Comparison of ENCODE assay signal across 9 cellular contexts in the genomic region with DNA sequence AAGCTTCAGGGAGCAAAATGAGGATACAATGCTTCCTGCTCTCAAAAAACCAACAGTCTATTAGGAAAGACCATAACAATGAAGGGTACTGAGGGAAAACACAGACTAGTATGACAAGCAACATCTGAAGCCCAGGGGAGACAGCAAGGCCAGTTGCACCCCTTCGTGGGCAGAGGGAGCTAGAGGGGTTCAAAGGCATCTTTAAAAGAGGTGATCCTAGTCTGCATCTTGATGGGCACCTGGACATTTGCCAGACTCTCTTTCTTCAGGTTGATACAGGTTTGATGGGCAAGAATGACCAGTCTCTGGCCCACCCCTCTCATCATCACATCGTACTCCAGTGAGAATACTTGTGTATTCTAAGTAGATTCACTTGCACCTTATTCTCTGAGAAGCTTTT.
DNase-seq lines count a peak whose midpoint lies in the region; ATAC-seq, FAIRE-seq and TF ChIP-seq lines count a peak whose summit lies in the region.
"Had no signal": no experiment of that assay in that cellular context is flagged by ENCODE, and none has a peak within 500 bp of the region (broad histone marks: within the 10 kb centered on the region; RNA-seq: fewer than 3 reads in every experiment).

No MANE protein-coding gene starts in this region.

- H4K20me1 ChIP-seq in GM23248 (ENCODE audit: insufficient read depth): no peaks in the 10 kb centered on the region
- no peaks in the 10 kb centered on the region for H4K20me1 ChIP-seq in SU-DHL-6 (ENCODE audit: low read depth, low read length)
- no peaks in the 10 kb centered on the region for H4K20me1 ChIP-seq in keratinocyte (ENCODE audit: control insufficient read depth, extremely low read depth, insufficient read depth, low read length)

- H3K9ac ChIP-seq in GM23248: no peak overlapping the region
- H3K9ac ChIP-seq in SU-DHL-6 (ENCODE audit: low read length): 0 out of 2 replicates have a peak overlapping the region, but pooled peaks have one; percentile 34
- H3K9ac ChIP-seq in keratinocyte (ENCODE audit: control insufficient read depth, extremely low read depth, insufficient read depth, low read length): no peak overlapping the region

- H3K27me3 ChIP-seq in GM23248 (replicated peaks; ENCODE audit: insufficient read depth) (no peaks in the 10 kb centered on the region), SU-DHL-6 (ENCODE audit: low read length) (no peaks in the 10 kb centered on the region), keratinocyte (ENCODE audit: control insufficient read depth, extremely low read depth, insufficient read depth, low read length) (no peaks in the 10 kb centered on the region), vagina (no peaks in the 10 kb centered on the region)

- DNase-seq in DMS153 (lab: John Stamatoyannopoulos, UW): peak; percentile 85
- peak; percentile 3 for DNase-seq in GM23248
- no peak for DNase-seq in keratinocyte (ENCODE audit: low read depth, low spot score)
- DNase-seq in vagina (ENCODE audit: extremely low spot score in 2 of 2): no peak
- no peak for DNase-seq in NCI-H1048 (lab: John Stamatoyannopoulos, UW)
- DNase-seq: activated CD4-positive, CD25-positive, alpha-beta regulatory T cell had no signal

- no peaks in the 10 kb centered on the region for H3K9me1 ChIP-seq in keratinocyte (ENCODE audit: control insufficient read depth, extremely low read depth, insufficient read depth, low read length)

- in situ Hi-C loops in GM23248 (cut with MboI): loop anchor here (5.0 kb wide), 1 partner anchor 340 kb away; no protein-coding TSS in a partner anchor

- TF ChIP-seq POLR2A in vagina (IDR thresholded peaks at IDR 0.05): no peak

- H3F3A ChIP-seq in GM23248 (ENCODE audit: insufficient read depth): no peaks in the 10 kb centered on the region
- H3F3A ChIP-seq in SU-DHL-6 (ENCODE audit: insufficient read depth): peaks cover 4% of the 10 kb centered on the region; the same call in 1 of the 2 replicates

- dilution Hi-C loops in keratinocyte (cut with MboI; ENCODE audit: extremely low pct_ligation_motif_present, low sequenced_read_pairs): no loop called here

- 74 to 91% methylated on average over 2 of the region's 2 CpGs for WGBS in GM23248 (ENCODE audit: low coverage in 1 of 2, low lambda C conversion rate in 2 of 2, missing lambda C conversion rate in 2 of 2), 2 experiments

- peak; percentile 56 for TF ChIP-seq CTCF in SU-DHL-6 (IDR thresholded peaks at IDR 0.05; ENCODE audit: insufficient read depth, low read length, poor library complexity, severe bottlenecking)
- TF ChIP-seq CTCF in keratinocyte (optimal IDR thresholded peaks at IDR 0.05 in 1 of 3, IDR thresholded peaks at IDR 0.05 in 1 of 3, conservative IDR thresholded peaks at IDR 0.05 in 1 of 3; ENCODE audit: extremely low read depth in 1 of 3, insufficient read depth in 2 of 3, low read length in 3 of 3): peak in 2 of 3 experiments; percentile 28 to 39
- TF ChIP-seq CTCF in vagina (IDR thresholded peaks at IDR 0.05): no peak

- H3K4me1 ChIP-seq in GM23248 (ENCODE audit: insufficient read depth): no peaks in the 10 kb centered on the region
- H3K4me1 ChIP-seq in keratinocyte (ENCODE audit: control insufficient read depth, extremely low read depth, insufficient read depth, low read length): no peaks in the 10 kb centered on the region
- H3K4me1 ChIP-seq in vagina: peaks cover 5% of the 10 kb centered on the region

- H3K9me3 ChIP-seq in GM23248 (ENCODE audit: low read depth) (no peaks in the 10 kb centered on the region), SU-DHL-6 (ENCODE audit: insufficient read depth, low read length) (no peaks in the 10 kb centered on the region), keratinocyte (ENCODE audit: control insufficient read depth, low read depth, low read length) (no peaks in the 10 kb centered on the region), vagina (no peaks in the 10 kb centered on the region)

- FAIRE-seq in keratinocyte (lab: Jason Lieb, UNC): no peak

- H3K4me2 ChIP-seq in GM23248 (ENCODE audit: unreplicated experiment) (no peak overlapping the region), SU-DHL-6 (ENCODE audit: low read depth, low read length, poor library complexity, severe bottlenecking) (peak overlapping the region; percentile 74), keratinocyte (ENCODE audit: control insufficient read depth, extremely low read depth, insufficient read depth, low read depth, low read length) (no peak overlapping the region)

- H3K9me2 ChIP-seq in GM23248 (ENCODE audit: insufficient read depth) (no peaks in the 10 kb centered on the region), SU-DHL-6 (replicated peaks; ENCODE audit: insufficient read depth, low read length) (no peaks in the 10 kb centered on the region)

- H3K36me3 ChIP-seq in GM23248 (ENCODE audit: low read depth): no peaks in the 10 kb centered on the region
- no peaks in the 10 kb centered on the region for H3K36me3 ChIP-seq in SU-DHL-6 (ENCODE audit: low read length)
- no peaks in the 10 kb centered on the region for H3K36me3 ChIP-seq in keratinocyte (ENCODE audit: control insufficient read depth in 2 of 2, extremely low read depth in 1 of 2, insufficient read depth in 2 of 2, low read length in 2 of 2)
- no peaks in the 10 kb centered on the region for H3K36me3 ChIP-seq in vagina

- H3K79me2 ChIP-seq in GM23248 (ENCODE audit: insufficient read depth): no peaks in the 10 kb centered on the region
- no peaks in the 10 kb centered on the region for H3K79me2 ChIP-seq in SU-DHL-6 (ENCODE audit: insufficient read depth, low read length)
- no peaks in the 10 kb centered on the region for H3K79me2 ChIP-seq in keratinocyte (ENCODE audit: control insufficient read depth, insufficient read depth, low read length)

- H2AFZ ChIP-seq in GM23248 (no peak overlapping the region), SU-DHL-6 (ENCODE audit: low read depth, low read length, severe bottlenecking) (no peak overlapping the region), keratinocyte (ENCODE audit: control insufficient read depth, low read length) (no peak overlapping the region)

- ATAC-seq in GM21515 (IDR thresholded peaks at IDR 0.05; ENCODE audit: unreplicated experiment) (no peak), HG03045 (IDR thresholded peaks at IDR 0.05; ENCODE audit: unreplicated experiment) (no peak)

- H3K4me3 ChIP-seq in GM23248 (no peak overlapping the region), SU-DHL-6 (ENCODE audit: insufficient read depth, low read length, poor library complexity, severe bottlenecking) (no peak overlapping the region), keratinocyte (ENCODE audit: control insufficient read depth in 2 of 3, extremely low read depth in 1 of 3, insufficient read depth in 2 of 3, low read depth in 1 of 3, low read length in 3 of 3) (no peak overlapping the region), vagina (no peak overlapping the region)

- intact Hi-C loops in vagina (cut with DNase I): no loop called here

- H3K27ac ChIP-seq in GM23248 (no peak overlapping the region), SU-DHL-6 (ENCODE audit: low read depth, low read length) (peak overlapping the region; percentile 63), keratinocyte (ENCODE audit: control insufficient read depth, insufficient read depth, low read length) (no peak overlapping the region), vagina (no peak overlapping the region)

Comparison
In these comparisons a context has a peak if more than half of its experiments do, and no peak if none do; other contexts are left out.
1. DNase-seq: peak in DMS153 (single experiment) and GM23248 (single experiment); none in keratinocyte (single experiment), vagina (0 of 2) and NCI-H1048 (single experiment).
2. CTCF ChIP-seq: peak in SU-DHL-6 (single experiment) and keratinocyte (2 of 3); none in vagina (0 of 3).